8 cellular contexts compared by ENCODE assay signal in the genomic region with DNA sequence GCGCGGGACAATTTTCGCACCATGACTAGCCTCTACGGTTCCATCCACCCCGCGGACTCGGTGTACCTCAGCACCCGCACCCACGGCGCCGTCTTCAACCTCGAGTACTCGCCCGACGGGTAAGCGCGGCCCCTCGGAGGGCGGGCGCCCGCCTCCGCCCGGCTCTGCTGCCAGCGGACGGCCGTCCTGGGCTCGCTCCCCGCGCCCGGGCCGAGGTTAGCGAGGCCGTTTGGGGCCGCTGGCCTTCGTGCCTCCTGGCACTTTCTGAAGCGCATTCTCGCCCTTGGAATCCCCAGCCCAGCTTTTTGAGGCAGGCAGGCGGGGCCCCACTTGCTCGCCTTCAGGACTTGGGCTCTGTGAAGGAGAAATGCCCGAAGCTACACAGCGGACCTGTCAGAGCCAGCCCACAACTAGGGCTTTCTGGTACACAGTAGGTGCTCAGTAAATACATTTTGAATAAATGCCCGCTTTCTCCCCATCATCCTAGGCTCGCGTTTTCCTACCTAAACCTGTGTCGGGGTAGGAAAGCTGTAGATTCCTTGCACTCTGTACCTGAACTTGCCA. TPM values are rescaled to one million over a fixed set of nuclear protein-coding genes. Genes with fewer than 3 reads are reported as not detected.
DNase-seq lines count a peak whose midpoint lies in the region; ATAC-seq, FAIRE-seq and TF ChIP-seq lines count a peak whose summit lies in the region.

No MANE protein-coding gene starts in this region.

- POLR2A ChIA-PET in HEK293T (lab: Yijun Ruan, JAX) = interaction anchor here (0.7 to 2.5 kb wide), 5 partner anchors 8 to 209 kb away, joined by 3 to 19 read pairs (median 4); partner anchors contain the start of genes EXOSC3, TOMM5 and TRMT10B

- peaks cover 50% of the 10 kb centered on the region for H3K79me2 ChIP-seq in MM.1S (ENCODE audit: low read length)

- H3K9ac ChIP-seq in MM.1S (ENCODE audit: low read length) = peak overlapping the region; percentile 80
- H3K9ac ChIP-seq in iPS-15b (ENCODE audit: low read depth, low read length) = peak overlapping the region; percentile 74

- H3K9me3 ChIP-seq in MM.1S (replicated peaks; ENCODE audit: insufficient read depth, low read length) (no peaks in the 10 kb centered on the region), iPS-15b (ENCODE audit: control insufficient read depth, insufficient read depth, low read length) (no peaks in the 10 kb centered on the region), small intestine (ENCODE audit: control insufficient read depth, low read depth) (no peaks in the 10 kb centered on the region)

- peaks cover 43% of the 10 kb centered on the region for H3K4me1 Mint-ChIP-seq in activated naive CD8-positive, alpha-beta T cell treated with anti-CD3 and anti-CD28 coated beads, Interleukin-2, amount 50 U/mL, for 24 hours

- H3K4me1 ChIP-seq in MM.1S (ENCODE audit: low read length) (peaks cover 24% of the 10 kb centered on the region), iPS-15b (ENCODE audit: control insufficient read depth, insufficient read depth, low read length) (peaks cover 12% of the 10 kb centered on the region), small intestine (ENCODE audit: control insufficient read depth in 2 of 2, insufficient read depth in 1 of 2, low read depth in 1 of 2, low read length in 1 of 2) (peaks cover 4 to 7% of the 10 kb centered on the region in 2 donors)

- ATAC-seq in activated naive CD8-positive, alpha-beta T cell treated with anti-CD3 and anti-CD28 coated beads, Interleukin-2, amount 50 U/mL, for 24 hours = peak; percentile 53

- peak overlapping the region; percentile 69 for H3K4me3 ChIP-seq in MM.1S (ENCODE audit: low read length)
- H3K4me3 ChIP-seq in iPS-15b (ENCODE audit: low read depth, low read length) = peak overlapping the region; percentile 92
- peak overlapping the region; percentile 97 to 98 for H3K4me3 ChIP-seq in small intestine (ENCODE audit: low read depth in 1 of 2, low read length in 2 of 2)

- H3K4me2 ChIP-seq in MM.1S (ENCODE audit: low read depth, low read length) = peak overlapping the region; percentile 85

- H3K36me3 Mint-ChIP-seq in activated naive CD8-positive, alpha-beta T cell treated with anti-CD3 and anti-CD28 coated beads, Interleukin-2, amount 50 U/mL, for 24 hours (ENCODE audit: low read depth) = peaks cover 9% of the 10 kb centered on the region

- no peak for TF ChIP-seq CTCF in GM13977 (IDR thresholded peaks at IDR 0.05; ENCODE audit: extremely low read depth, insufficient read depth, missing control alignments)
- TF ChIP-seq CTCF in MM.1S (IDR thresholded peaks at IDR 0.05; ENCODE audit: low read length) = no peak

- WGBS in small intestine, 3 donors = 0 to 1% (median 1%) methylated on average over 45 of the region's 45 CpGs

- H3K27me3 ChIP-seq in MM.1S (replicated peaks; ENCODE audit: insufficient read depth, low read length) (no peaks in the 10 kb centered on the region), iPS-15b (ENCODE audit: control insufficient read depth, insufficient read depth, low read length) (peaks cover 3% of the 10 kb centered on the region), small intestine (ENCODE audit: control insufficient read depth in 2 of 2, insufficient read depth in 2 of 2, low read length in 2 of 2) (no peaks in the 10 kb centered on the region)

- H3K36me3 ChIP-seq in MM.1S (replicated peaks; ENCODE audit: insufficient read depth, low read length) (no peaks in the 10 kb centered on the region; the same call in 1 of the 2 replicates), iPS-15b (ENCODE audit: control insufficient read depth, insufficient read depth, low read length) (no peaks in the 10 kb centered on the region), small intestine (ENCODE audit: control insufficient read depth in 2 of 2, insufficient read depth in 2 of 2, low read length in 2 of 2) (no peaks in the 10 kb centered on the region)

- H3K4me3 Mint-ChIP-seq in activated naive CD8-positive, alpha-beta T cell treated with anti-CD3 and anti-CD28 coated beads, Interleukin-2, amount 50 U/mL, for 24 hours = peak overlapping the region; percentile 91

- CTCF ChIA-PET in HEK293T (lab: Yijun Ruan, JAX) = no interaction called here

- no peaks in the 10 kb centered on the region for H3K9me3 Mint-ChIP-seq in activated naive CD8-positive, alpha-beta T cell treated with anti-CD3 and anti-CD28 coated beads, Interleukin-2, amount 50 U/mL, for 24 hours

- H3K27me3 Mint-ChIP-seq in activated naive CD8-positive, alpha-beta T cell treated with anti-CD3 and anti-CD28 coated beads, Interleukin-2, amount 50 U/mL, for 24 hours = no peaks in the 10 kb centered on the region

- 0 out of 2 replicates have a peak, but pooled peaks cover 7% of the 10 kb centered on the region for H3F3A ChIP-seq in MM.1S (ENCODE audit: insufficient read depth, low read length)

- H3K27ac ChIP-seq in MM.1S (ENCODE audit: low read length) (peak overlapping the region; percentile 50; the same call in 1 of the 2 replicates), small intestine (ENCODE audit: low read depth in 1 of 2, low read length in 1 of 2) (peak overlapping the region; percentile 88 to 90)

- in situ Hi-C loops in GM13977 (cut with MboI; ENCODE audit: low pct_unique_long_range_greater_than_20kb, low sequenced_read_pairs, unreplicated experiment) = no loop called here

- H3K27ac Mint-ChIP-seq in activated naive CD8-positive, alpha-beta T cell treated with anti-CD3 and anti-CD28 coated beads, Interleukin-2, amount 50 U/mL, for 24 hours = peak overlapping the region; percentile 69

- H2AFZ ChIP-seq in MM.1S (ENCODE audit: low read length) = peak overlapping the region; percentile 87

- peaks cover 3% of the 10 kb centered on the region; the same call in 1 of the 2 replicates for H4K20me1 ChIP-seq in MM.1S (ENCODE audit: insufficient read depth, low read length)

- H3K9me2 ChIP-seq in MM.1S (replicated peaks; ENCODE audit: insufficient read depth, low read length) = no peaks in the 10 kb centered on the region

- peak; percentile 54 for DNase-seq in GM13977 (ENCODE audit: low spot score)
- peak; percentile 34 for DNase-seq in HEK293T (ENCODE audit: extremely low spot score)
- peak; percentile 44 for DNase-seq in MM.1S
- DNase-seq in activated naive CD8-positive, alpha-beta T cell treated with anti-CD3 and anti-CD28 coated beads, Interleukin-2, amount 50 U/mL, for 24 hours = peak; percentile 47
- DNase-seq in small intestine = peak; percentile 35
- DNase-seq in SIG-M5 (lab: John Stamatoyannopoulos, UW) = no peak
- DNase-seq in NCI-H146 (lab: John Stamatoyannopoulos, UW) = no peak

- FAIRE-seq in small intestine (lab: Jason Lieb, UNC) = no peak

TF ChIP-seq in HEK293T, 16 proteins besides CTCF, POLR2A, EP300 and RAD21:
- TF ChIP-seq HDGF (IDR thresholded peaks at IDR 0.05; ENCODE audit: borderline replicate concordance) = no peak
- TF ChIP-seq FOXM1 (IDR thresholded peaks at IDR 0.05; ENCODE audit: borderline replicate concordance) = no peak
- no peak for TF ChIP-seq SP1 (IDR thresholded peaks at IDR 0.05)
- TF ChIP-seq ELF4 (IDR thresholded peaks at IDR 0.05) = no peak
- TF ChIP-seq TARDBP (IDR thresholded peaks at IDR 0.05) = no peak
- no peak for TF ChIP-seq LEF1 (IDR thresholded peaks at IDR 0.05; ENCODE audit: borderline replicate concordance)
- no peak for TF ChIP-seq CTBP1 (IDR thresholded peaks at IDR 0.05; ENCODE audit: borderline replicate concordance)
- TF ChIP-seq L3MBTL2 (conservative IDR thresholded peaks at IDR 0.05) = no peak
- no peak for TF ChIP-seq ARNT (IDR thresholded peaks at IDR 0.05)
- no peak for TF ChIP-seq SUZ12 (IDR thresholded peaks at IDR 0.05)
- TF ChIP-seq FOXA1 (IDR thresholded peaks at IDR 0.05) = no peak
- TF ChIP-seq PKNOX1 (IDR thresholded peaks at IDR 0.05) = no peak
- no peak for TF ChIP-seq BHLHE40 (IDR thresholded peaks at IDR 0.05; ENCODE audit: borderline replicate concordance)
TF ChIP-seq in HEK293T: peak in this region for 0.

RNA-seq across cellular contexts. Expression of gene DCAF10, which starts 0.8 kb away (rescaled TPM):
- 1 to 10 TPM; 5.6 to 9.2 (median 5.7) TPM for polyA plus RNA-seq in small intestine

RNA-seq across cellular contexts. Expression of gene EXOSC3, which starts 16.5 kb away (rescaled TPM):
- 10 to 100 TPM; 11.9 to 38.8 (median 17.4) TPM for polyA plus RNA-seq in small intestine

RNA-seq across cellular contexts. Expression of gene TRMT10B, which starts 47.8 kb away (rescaled TPM):
- 1 to 10 TPM; 4.5 to 6.0 (median 5.1) TPM for polyA plus RNA-seq in small intestine

Comparison
In these comparisons a context has a peak if more than half of its experiments do, and no peak if none do; other contexts are left out.
1. DNase-seq: peak in GM13977 (single experiment), HEK293T (single experiment), MM.1S (single experiment), activated naive CD8-positive, alpha-beta T cell treated with anti-CD3 and anti-CD28 coated beads, Interleukin-2, amount 50 U/mL, for 24 hours (single experiment) and small intestine (single experiment); none in SIG-M5 (single experiment) and NCI-H146 (single experiment).
2. Peak in every context shown above with its lines, with median percentiles within 50 percentile points of each other: H3K4me3 ChIP-seq.